1 cellular context compared by ENCODE assay signal in the genomic region with DNA sequence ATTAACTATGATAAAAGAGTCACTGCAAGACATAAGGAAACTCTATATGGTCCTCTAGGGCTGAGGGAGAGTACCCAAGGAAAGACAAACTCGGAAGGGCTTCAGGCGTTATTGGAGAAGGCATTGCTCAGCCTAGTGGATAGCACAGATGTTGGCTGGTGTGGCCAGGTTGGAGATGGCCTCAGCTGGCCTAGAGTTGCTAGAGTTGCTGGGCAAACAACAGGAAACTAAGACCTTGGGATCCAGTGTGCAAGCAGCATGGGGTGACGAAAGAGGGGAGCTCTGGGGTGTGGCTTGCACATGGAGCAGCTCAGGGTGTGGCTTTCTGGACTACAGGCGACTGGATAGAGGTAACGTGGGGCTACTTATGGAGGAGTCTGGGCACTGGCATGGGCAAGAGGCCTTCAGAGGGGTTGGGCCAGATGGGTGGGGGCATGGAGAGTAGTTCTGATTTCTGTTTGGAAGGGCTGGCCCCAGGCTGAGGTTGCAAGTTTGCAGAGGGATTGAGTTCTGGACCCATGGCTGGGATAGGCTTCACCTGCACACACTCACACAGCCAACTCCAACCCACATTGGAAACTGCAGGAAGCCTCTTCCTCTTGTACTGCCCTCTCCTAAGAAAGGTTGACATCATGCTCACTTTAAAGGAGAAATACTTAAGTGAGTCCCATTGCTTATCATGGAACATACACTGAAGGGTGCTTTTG.
TF ChIP-seq lines count a peak whose summit lies in the region.

No MANE protein-coding gene starts in this region.

TF ChIP-seq in HepG2, 621 proteins besides CTCF, POLR2A, EP300 and RAD21 (continued from another document and continues in another):
- TF ChIP-seq HDAC2 (CRISPR knock-in tag; IDR thresholded peaks at IDR 0.05): no peak
- TF ChIP-seq, protein P1, sequence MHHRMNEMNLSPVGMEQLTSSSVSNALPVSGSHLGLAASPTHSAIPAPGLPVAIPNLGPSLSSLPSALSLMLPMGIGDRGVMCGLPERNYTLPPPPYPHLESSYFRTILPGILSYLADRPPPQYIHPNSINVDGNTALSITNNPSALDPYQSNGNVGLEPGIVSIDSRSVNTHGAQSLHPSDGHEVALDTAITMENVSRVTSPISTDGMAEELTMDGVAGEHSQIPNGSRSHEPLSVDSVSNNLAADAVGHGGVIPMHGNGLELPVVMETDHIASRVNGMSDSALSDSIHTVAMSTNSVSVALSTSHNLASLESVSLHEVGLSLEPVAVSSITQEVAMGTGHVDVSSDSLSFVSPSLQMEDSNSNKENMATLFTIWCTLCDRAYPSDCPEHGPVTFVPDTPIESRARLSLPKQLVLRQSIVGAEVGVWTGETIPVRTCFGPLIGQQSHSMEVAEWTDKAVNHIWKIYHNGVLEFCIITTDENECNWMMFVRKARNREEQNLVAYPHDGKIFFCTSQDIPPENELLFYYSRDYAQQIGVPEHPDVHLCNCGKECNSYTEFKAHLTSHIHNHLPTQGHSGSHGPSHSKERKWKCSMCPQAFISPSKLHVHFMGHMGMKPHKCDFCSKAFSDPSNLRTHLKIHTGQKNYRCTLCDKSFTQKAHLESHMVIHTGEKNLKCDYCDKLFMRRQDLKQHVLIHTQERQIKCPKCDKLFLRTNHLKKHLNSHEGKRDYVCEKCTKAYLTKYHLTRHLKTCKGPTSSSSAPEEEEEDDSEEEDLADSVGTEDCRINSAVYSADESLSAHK (CRISPR knock-in tag; IDR thresholded peaks at IDR 0.05; ENCODE audit: borderline replicate concordance): no peak
- no peak for TF ChIP-seq ZNF44 (CRISPR knock-in tag; IDR thresholded peaks at IDR 0.05)
- TF ChIP-seq, protein P2, sequence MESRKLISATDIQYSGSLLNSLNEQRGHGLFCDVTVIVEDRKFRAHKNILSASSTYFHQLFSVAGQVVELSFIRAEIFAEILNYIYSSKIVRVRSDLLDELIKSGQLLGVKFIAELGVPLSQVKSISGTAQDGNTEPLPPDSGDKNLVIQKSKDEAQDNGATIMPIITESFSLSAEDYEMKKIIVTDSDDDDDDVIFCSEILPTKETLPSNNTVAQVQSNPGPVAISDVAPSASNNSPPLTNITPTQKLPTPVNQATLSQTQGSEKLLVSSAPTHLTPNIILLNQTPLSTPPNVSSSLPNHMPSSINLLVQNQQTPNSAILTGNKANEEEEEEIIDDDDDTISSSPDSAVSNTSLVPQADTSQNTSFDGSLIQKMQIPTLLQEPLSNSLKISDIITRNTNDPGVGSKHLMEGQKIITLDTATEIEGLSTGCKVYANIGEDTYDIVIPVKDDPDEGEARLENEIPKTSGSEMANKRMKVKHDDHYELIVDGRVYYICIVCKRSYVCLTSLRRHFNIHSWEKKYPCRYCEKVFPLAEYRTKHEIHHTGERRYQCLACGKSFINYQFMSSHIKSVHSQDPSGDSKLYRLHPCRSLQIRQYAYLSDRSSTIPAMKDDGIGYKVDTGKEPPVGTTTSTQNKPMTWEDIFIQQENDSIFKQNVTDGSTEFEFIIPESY (CRISPR knock-in tag; IDR thresholded peaks at IDR 0.05): no peak
- TF ChIP-seq KAT7 (CRISPR knock-in tag; IDR thresholded peaks at IDR 0.05; ENCODE audit: borderline replicate concordance): no peak
- no peak for TF ChIP-seq ZBTB7B (CRISPR knock-in tag; IDR thresholded peaks at IDR 0.05)
- no peak for TF ChIP-seq SETDB1 (CRISPR knock-in tag; IDR thresholded peaks at IDR 0.05; ENCODE audit: borderline replicate concordance)
- TF ChIP-seq PLRG1 (conservative IDR thresholded peaks at IDR 0.05): no peak
- no peak for TF ChIP-seq SYNCRIP (IDR thresholded peaks at IDR 0.05; ENCODE audit: insufficient read depth, low read depth, low read length)
- TF ChIP-seq SRY (CRISPR knock-in tag; IDR thresholded peaks at IDR 0.05): no peak
- no peak for TF ChIP-seq ZNF619 (CRISPR knock-in tag; IDR thresholded peaks at IDR 0.05)
- TF ChIP-seq ZNF326 (CRISPR knock-in tag; IDR thresholded peaks at IDR 0.05; ENCODE audit: borderline replicate concordance): peak; percentile 71
- no peak for TF ChIP-seq ZNF484 (CRISPR knock-in tag; IDR thresholded peaks at IDR 0.05; ENCODE audit: borderline replicate concordance, low read depth)
- TF ChIP-seq, protein P3, sequence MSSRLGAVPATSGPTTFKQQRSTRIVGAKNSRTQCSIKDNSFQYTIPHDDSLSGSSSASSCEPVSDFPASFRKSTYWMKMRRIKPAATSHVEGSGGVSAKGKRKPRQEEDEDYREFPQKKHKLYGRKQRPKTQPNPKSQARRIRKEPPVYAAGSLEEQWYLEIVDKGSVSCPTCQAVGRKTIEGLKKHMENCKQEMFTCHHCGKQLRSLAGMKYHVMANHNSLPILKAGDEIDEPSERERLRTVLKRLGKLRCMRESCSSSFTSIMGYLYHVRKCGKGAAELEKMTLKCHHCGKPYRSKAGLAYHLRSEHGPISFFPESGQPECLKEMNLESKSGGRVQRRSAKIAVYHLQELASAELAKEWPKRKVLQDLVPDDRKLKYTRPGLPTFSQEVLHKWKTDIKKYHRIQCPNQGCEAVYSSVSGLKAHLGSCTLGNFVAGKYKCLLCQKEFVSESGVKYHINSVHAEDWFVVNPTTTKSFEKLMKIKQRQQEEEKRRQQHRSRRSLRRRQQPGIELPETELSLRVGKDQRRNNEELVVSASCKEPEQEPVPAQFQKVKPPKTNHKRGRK (CRISPR knock-in tag; IDR thresholded peaks at IDR 0.05): no peak
- no peak for TF ChIP-seq MBNL3 (CRISPR knock-in tag; conservative IDR thresholded peaks at IDR 0.05)
- TF ChIP-seq RARG (CRISPR knock-in tag; IDR thresholded peaks at IDR 0.05; ENCODE audit: low read depth): no peak
- TF ChIP-seq EED (CRISPR knock-in tag; IDR thresholded peaks at IDR 0.05): no peak
- TF ChIP-seq ZNF383 (CRISPR knock-in tag; IDR thresholded peaks at IDR 0.05; ENCODE audit: borderline replicate concordance): no peak
- TF ChIP-seq, protein P4, sequence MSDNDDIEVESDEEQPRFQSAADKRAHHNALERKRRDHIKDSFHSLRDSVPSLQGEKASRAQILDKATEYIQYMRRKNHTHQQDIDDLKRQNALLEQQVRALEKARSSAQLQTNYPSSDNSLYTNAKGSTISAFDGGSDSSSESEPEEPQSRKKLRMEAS (IDR thresholded peaks at IDR 0.05): peak; percentile 22; the same call in 1 of the 2 replicates
- TF ChIP-seq ZBTB38 (CRISPR knock-in tag; IDR thresholded peaks at IDR 0.05): peak; percentile 6; the same call in 1 of the 2 replicates
- no peak for TF ChIP-seq HDAC1 (CRISPR knock-in tag; IDR thresholded peaks at IDR 0.05)
- TF ChIP-seq ARHGAP35 (CRISPR knock-in tag; IDR thresholded peaks at IDR 0.05; ENCODE audit: borderline replicate concordance): no peak
- TF ChIP-seq HMG20B (CRISPR knock-in tag; conservative IDR thresholded peaks at IDR 0.05): no peak
- no peak for TF ChIP-seq ZNF3 (CRISPR knock-in tag; IDR thresholded peaks at IDR 0.05)
- peak; percentile 59; the same call in 1 of the 2 replicates for TF ChIP-seq ATF7-NPFF (CRISPR knock-in tag; IDR thresholded peaks at IDR 0.05; ENCODE audit: low read depth)
- TF ChIP-seq, protein P5, sequence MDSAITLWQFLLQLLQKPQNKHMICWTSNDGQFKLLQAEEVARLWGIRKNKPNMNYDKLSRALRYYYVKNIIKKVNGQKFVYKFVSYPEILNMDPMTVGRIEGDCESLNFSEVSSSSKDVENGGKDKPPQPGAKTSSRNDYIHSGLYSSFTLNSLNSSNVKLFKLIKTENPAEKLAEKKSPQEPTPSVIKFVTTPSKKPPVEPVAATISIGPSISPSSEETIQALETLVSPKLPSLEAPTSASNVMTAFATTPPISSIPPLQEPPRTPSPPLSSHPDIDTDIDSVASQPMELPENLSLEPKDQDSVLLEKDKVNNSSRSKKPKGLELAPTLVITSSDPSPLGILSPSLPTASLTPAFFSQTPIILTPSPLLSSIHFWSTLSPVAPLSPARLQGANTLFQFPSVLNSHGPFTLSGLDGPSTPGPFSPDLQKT (CRISPR knock-in tag; IDR thresholded peaks at IDR 0.05; ENCODE audit: borderline replicate concordance): no peak
- TF ChIP-seq PAX8 (CRISPR knock-in tag; IDR thresholded peaks at IDR 0.05; ENCODE audit: borderline replicate concordance): no peak
- TF ChIP-seq SALL2 (CRISPR knock-in tag; IDR thresholded peaks at IDR 0.05): 0 out of 2 replicates have a peak, but pooled peaks have one; percentile 16
- TF ChIP-seq ZNF644 (CRISPR knock-in tag; IDR thresholded peaks at IDR 0.05; ENCODE audit: low read depth): peak; percentile 84
- TF ChIP-seq MAFF (IDR thresholded peaks at IDR 0.05; ENCODE audit: low read depth, low read length): no peak
- TF ChIP-seq, protein P6, sequence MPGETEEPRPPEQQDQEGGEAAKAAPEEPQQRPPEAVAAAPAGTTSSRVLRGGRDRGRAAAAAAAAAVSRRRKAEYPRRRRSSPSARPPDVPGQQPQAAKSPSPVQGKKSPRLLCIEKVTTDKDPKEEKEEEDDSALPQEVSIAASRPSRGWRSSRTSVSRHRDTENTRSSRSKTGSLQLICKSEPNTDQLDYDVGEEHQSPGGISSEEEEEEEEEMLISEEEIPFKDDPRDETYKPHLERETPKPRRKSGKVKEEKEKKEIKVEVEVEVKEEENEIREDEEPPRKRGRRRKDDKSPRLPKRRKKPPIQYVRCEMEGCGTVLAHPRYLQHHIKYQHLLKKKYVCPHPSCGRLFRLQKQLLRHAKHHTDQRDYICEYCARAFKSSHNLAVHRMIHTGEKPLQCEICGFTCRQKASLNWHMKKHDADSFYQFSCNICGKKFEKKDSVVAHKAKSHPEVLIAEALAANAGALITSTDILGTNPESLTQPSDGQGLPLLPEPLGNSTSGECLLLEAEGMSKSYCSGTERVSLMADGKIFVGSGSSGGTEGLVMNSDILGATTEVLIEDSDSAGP (CRISPR knock-in tag; IDR thresholded peaks at IDR 0.05; ENCODE audit: borderline replicate concordance): no peak; the same call in 1 of the 2 replicates
- no peak for TF ChIP-seq HDAC6 (IDR thresholded peaks at IDR 0.05; ENCODE audit: low read depth, low read length)
- TF ChIP-seq ZNF773 (CRISPR knock-in tag; IDR thresholded peaks at IDR 0.05; ENCODE audit: borderline replicate concordance): no peak
- TF ChIP-seq NR1H2 (CRISPR knock-in tag; IDR thresholded peaks at IDR 0.05; ENCODE audit: borderline replicate concordance, low read depth): 0 out of 2 replicates have a peak, but pooled peaks have one; percentile 81
- no peak; the same call in 1 of the 2 replicates for TF ChIP-seq ZNF564 (CRISPR knock-in tag; IDR thresholded peaks at IDR 0.05)
- no peak for TF ChIP-seq GPN1 (CRISPR knock-in tag; IDR thresholded peaks at IDR 0.05; ENCODE audit: borderline replicate concordance)
- no peak for TF ChIP-seq ZNF264 (CRISPR knock-in tag; IDR thresholded peaks at IDR 0.05)
- no peak for TF ChIP-seq RFXANK (CRISPR knock-in tag; IDR thresholded peaks at IDR 0.05)
- TF ChIP-seq, protein P7, sequence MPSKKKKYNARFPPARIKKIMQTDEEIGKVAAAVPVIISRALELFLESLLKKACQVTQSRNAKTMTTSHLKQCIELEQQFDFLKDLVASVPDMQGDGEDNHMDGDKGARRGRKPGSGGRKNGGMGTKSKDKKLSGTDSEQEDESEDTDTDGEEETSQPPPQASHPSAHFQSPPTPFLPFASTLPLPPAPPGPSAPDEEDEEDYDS (CRISPR knock-in tag; IDR thresholded peaks at IDR 0.05): no peak
- peak; percentile 80 for TF ChIP-seq KDM2A (CRISPR knock-in tag; IDR thresholded peaks at IDR 0.05; ENCODE audit: borderline replicate concordance, low read depth)
- TF ChIP-seq, protein P8, sequence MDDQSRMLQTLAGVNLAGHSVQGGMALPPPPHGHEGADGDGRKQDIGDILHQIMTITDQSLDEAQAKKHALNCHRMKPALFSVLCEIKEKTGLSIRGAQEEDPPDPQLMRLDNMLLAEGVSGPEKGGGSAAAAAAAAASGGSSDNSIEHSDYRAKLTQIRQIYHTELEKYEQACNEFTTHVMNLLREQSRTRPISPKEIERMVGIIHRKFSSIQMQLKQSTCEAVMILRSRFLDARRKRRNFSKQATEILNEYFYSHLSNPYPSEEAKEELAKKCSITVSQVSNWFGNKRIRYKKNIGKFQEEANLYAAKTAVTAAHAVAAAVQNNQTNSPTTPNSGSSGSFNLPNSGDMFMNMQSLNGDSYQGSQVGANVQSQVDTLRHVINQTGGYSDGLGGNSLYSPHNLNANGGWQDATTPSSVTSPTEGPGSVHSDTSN (CRISPR knock-in tag; IDR thresholded peaks at IDR 0.05; ENCODE audit: borderline replicate concordance): no peak
- TF ChIP-seq, protein P9, sequence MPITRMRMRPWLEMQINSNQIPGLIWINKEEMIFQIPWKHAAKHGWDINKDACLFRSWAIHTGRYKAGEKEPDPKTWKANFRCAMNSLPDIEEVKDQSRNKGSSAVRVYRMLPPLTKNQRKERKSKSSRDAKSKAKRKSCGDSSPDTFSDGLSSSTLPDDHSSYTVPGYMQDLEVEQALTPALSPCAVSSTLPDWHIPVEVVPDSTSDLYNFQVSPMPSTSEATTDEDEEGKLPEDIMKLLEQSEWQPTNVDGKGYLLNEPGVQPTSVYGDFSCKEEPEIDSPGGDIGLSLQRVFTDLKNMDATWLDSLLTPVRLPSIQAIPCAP (CRISPR knock-in tag; IDR thresholded peaks at IDR 0.05; ENCODE audit: low read depth): no peak
- 0 out of 2 replicates have a peak, but pooled peaks have one; percentile 42 for TF ChIP-seq ZFP1 (CRISPR knock-in tag; IDR thresholded peaks at IDR 0.05)
- 0 out of 2 replicates have a peak, but pooled peaks have one; percentile 51 for TF ChIP-seq ZBTB7A (CRISPR knock-in tag; IDR thresholded peaks at IDR 0.05)
- no peak for TF ChIP-seq ARNT (IDR thresholded peaks at IDR 0.05)
